ENCODE assay signal across 30 cellular contexts in genomic region chr6:47254906-47255305, GRCh38. TPM values are rescaled to one million over a fixed set of nuclear protein-coding genes. Genes with fewer than 3 reads are reported as not detected.
"Had no signal": no experiment of that assay in that cellular context is flagged by ENCODE, and none has a peak within 500 bp of the region (broad histone marks: within the 10 kb centered on the region; RNA-seq: fewer than 3 reads in every experiment).

No MANE protein-coding gene starts in this region.

- H3K9me3 ChIP-seq: gastrocnemius medialis, pancreas, prostate gland, testis, upper lobe of left lung, vagina had no signal

- H3K4me2 ChIP-seq: hepatocyte had no signal

- H3K27ac Mint-ChIP-seq: activated CD4-positive, alpha-beta memory T cell treated with anti-CD3 and anti-CD28 coated beads for 36 hours; activated CD4-positive, alpha-beta T cell treated with anti-CD3 and anti-CD28 coated beads, Interleukin-2, amount 10 ng/mL, durations not matched to agents 24 days and 14 days; activated naive CD4-positive, alpha-beta T cell treated with anti-CD3 and anti-CD28 coated beads for 36 hours; activated naive CD8-positive, alpha-beta T cell treated with anti-CD3 and anti-CD28 coated beads for 36 hours; activated T-helper 1 cell treated with anti-CD3 and anti-CD28 coated beads, Interleukin-12 subunit alpha, Interleukin-12 subunit beta, Interleukin-2, Interleukin-4 antibody, amounts not matched to agents 30 ng/mL and 10 ng/mL and 1 ng/mL, durations not matched to agents 14 hours and 24 hours and 36 hours; endodermal cell; mesothelial cell of epicardium; naive thymus-derived CD8-positive, alpha-beta T cell had no signal

- H2AFZ ChIP-seq: hepatocyte had no signal

- H3K9me3 Mint-ChIP-seq: activated CD4-positive, alpha-beta memory T cell treated with anti-CD3 and anti-CD28 coated beads for 36 hours; activated CD4-positive, alpha-beta T cell treated with anti-CD3 and anti-CD28 coated beads, Interleukin-2, amount 10 ng/mL, durations not matched to agents 24 days and 14 days; activated naive CD4-positive, alpha-beta T cell treated with anti-CD3 and anti-CD28 coated beads for 36 hours; activated naive CD8-positive, alpha-beta T cell treated with anti-CD3 and anti-CD28 coated beads for 36 hours; activated T-helper 1 cell treated with anti-CD3 and anti-CD28 coated beads, Interleukin-12 subunit alpha, Interleukin-12 subunit beta, Interleukin-2, Interleukin-4 antibody, amounts not matched to agents 30 ng/mL and 10 ng/mL and 1 ng/mL, durations not matched to agents 14 hours and 24 hours and 36 hours; endodermal cell; mesothelial cell of epicardium; naive thymus-derived CD8-positive, alpha-beta T cell; neural crest cell had no signal

- H3K4me1 ChIP-seq: gastrocnemius medialis, pancreas, prostate gland, testis, upper lobe of left lung, vagina had no signal

- H3K4me3 Mint-ChIP-seq: activated CD4-positive, alpha-beta memory T cell treated with anti-CD3 and anti-CD28 coated beads for 36 hours; activated CD4-positive, alpha-beta T cell treated with anti-CD3 and anti-CD28 coated beads, Interleukin-2, amount 10 ng/mL, durations not matched to agents 24 days and 14 days; activated naive CD4-positive, alpha-beta T cell treated with anti-CD3 and anti-CD28 coated beads for 36 hours; activated naive CD8-positive, alpha-beta T cell treated with anti-CD3 and anti-CD28 coated beads for 36 hours; activated T-helper 1 cell treated with anti-CD3 and anti-CD28 coated beads, Interleukin-12 subunit alpha, Interleukin-12 subunit beta, Interleukin-2, Interleukin-4 antibody, amounts not matched to agents 30 ng/mL and 10 ng/mL and 1 ng/mL, durations not matched to agents 14 hours and 24 hours and 36 hours; endodermal cell; mesothelial cell of epicardium; naive thymus-derived CD8-positive, alpha-beta T cell; neural crest cell had no signal

- H3K27me3 ChIP-seq: brain microvascular endothelial cell, gastrocnemius medialis, hepatocyte, pancreas, testis, upper lobe of left lung, vagina had no signal

- ATAC-seq: gastrocnemius medialis; left colon; naive thymus-derived CD8-positive, alpha-beta T cell; pancreas had no signal

- FAIRE-seq: astrocyte, pancreas had no signal

- H3K27ac ChIP-seq: brain microvascular endothelial cell, gastrocnemius medialis, hepatocyte, pancreas, prostate gland, testis, upper lobe of left lung, vagina had no signal

- H3K27me3 Mint-ChIP-seq: activated CD4-positive, alpha-beta T cell treated with anti-CD3 and anti-CD28 coated beads, Interleukin-2, amount 10 ng/mL, durations not matched to agents 24 days and 14 days; activated naive CD8-positive, alpha-beta T cell treated with anti-CD3 and anti-CD28 coated beads for 36 hours had no signal

- H3K36me3 ChIP-seq: brain microvascular endothelial cell, gastrocnemius medialis, prostate gland had no signal

- H3K4me1 Mint-ChIP-seq: activated CD4-positive, alpha-beta T cell treated with anti-CD3 and anti-CD28 coated beads, Interleukin-2, amount 10 ng/mL, durations not matched to agents 24 days and 14 days; mesothelial cell of epicardium had no signal

- DNase-seq: activated CD4-positive, alpha-beta memory T cell treated with anti-CD3 and anti-CD28 coated beads for 36 hours; activated CD4-positive, alpha-beta T cell treated with anti-CD3 and anti-CD28 coated beads, Interleukin-2, amount 10 ng/mL, durations not matched to agents 24 days and 14 days; activated CD4-positive, CD25-positive, alpha-beta regulatory T cell treated with anti-CD3 and anti-CD28 coated beads, Interleukin-2, amount 50 U/mL, for 72 hours; activated CD8-positive, alpha-beta memory T cell treated with anti-CD3 and anti-CD28 coated beads, Interleukin-2, amount 50 U/mL, for 4 hours; activated effector memory CD4-positive, alpha-beta T cell treated with anti-CD3 and anti-CD28 coated beads, Interleukin-2, amount 50 U/mL, for 16 hours; activated naive CD4-positive, alpha-beta T cell treated with anti-CD3 and anti-CD28 coated beads for 36 hours; activated naive CD8-positive, alpha-beta T cell treated with anti-CD3 and anti-CD28 coated beads for 36 hours; activated T-cell treated with anti-CD3 and anti-CD28 coated beads, Interleukin-2, amount 50 U/mL, for 1 hour; brain microvascular endothelial cell; caudate nucleus; endodermal cell; gastrocnemius medialis; islet precursor cell; left colon; naive thymus-derived CD8-positive, alpha-beta T cell; nucleus accumbens; pancreas; stimulated activated CD4-positive, alpha-beta T cell treated with anti-CD3 and anti-CD28 coated beads, Interleukin-15, amount 100 ng/mL, for 24 hours; stimulated activated CD4-positive, alpha-beta T cell treated with anti-CD3 and anti-CD28 coated beads, Interleukin-2, amount 100 ng/mL, for 24 hours; stimulated activated naive CD4-positive, alpha-beta T cell; T-helper 2 cell; testis; upper lobe of left lung had no signal

- H3K4me3 ChIP-seq: gastrocnemius medialis, hepatocyte, pancreas, prostate gland, testis, upper lobe of left lung, vagina had no signal

RNA-seq across cellular contexts. Expression of gene TNFRSF21, which starts 54.8 kb away (rescaled TPM):
- polyA plus RNA-seq: naive thymus-derived CD8-positive, alpha-beta T cell had no signal
